In the genomic region with DNA sequence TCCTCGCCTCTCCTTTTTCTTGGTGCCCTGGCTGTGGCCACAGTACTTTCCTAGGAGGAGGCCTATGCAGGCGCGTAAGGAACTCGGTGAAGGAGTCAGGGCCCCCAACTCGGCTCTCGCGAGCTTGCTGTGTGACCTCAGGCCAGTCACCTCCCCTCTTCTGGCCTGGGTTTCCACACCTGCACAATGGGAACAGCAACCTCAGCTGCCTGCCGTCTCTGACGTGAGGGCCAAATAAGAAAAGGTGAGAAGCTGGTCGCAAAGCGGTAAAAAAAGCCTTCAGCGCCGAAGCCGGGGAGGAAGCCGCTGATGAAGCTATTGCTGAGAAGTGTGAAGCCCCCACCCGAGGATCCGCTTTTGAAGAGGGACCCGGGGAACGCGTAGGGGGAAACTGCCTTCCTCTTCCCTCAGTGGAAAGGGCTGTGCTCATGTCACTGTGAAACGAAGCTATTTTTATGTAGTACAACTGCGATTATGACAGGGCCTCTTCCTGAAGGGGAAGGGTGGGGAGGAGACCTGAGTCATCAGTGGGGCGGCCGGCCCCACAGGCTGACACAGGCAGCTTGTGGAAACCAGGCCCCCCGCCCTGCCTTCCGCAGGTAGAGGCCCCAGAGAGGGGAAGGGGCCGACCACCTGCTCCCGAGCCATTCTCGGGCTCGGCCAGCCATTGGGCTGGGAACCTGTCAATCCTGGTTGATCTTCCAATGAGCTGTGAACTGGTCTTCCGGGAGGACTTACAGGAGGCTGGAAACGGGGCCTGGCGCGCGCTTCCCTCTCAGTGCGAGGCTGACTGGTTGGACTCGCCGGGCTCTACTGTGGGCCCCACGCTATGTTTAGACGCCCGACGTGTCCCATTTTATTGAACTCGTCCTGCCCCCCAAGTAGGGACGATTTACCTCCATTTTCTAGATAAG, we compare ENCODE assay signal across 7 cellular contexts. TPM values are rescaled to one million over a fixed set of nuclear protein-coding genes. Genes with fewer than 3 reads are reported as not detected.
DNase-seq lines count a peak whose midpoint lies in the region; ATAC-seq and TF ChIP-seq lines count a peak whose summit lies in the region.

No MANE protein-coding gene starts in this region.

- no peak overlapping the region for H3K27ac ChIP-seq in PC-3 (ENCODE audit: low read length)

- peak overlapping the region; percentile 60 for H2AFZ ChIP-seq in PC-3 (ENCODE audit: low read length)

- H4K20me1 ChIP-seq in PC-3 (ENCODE audit: low read length) = no peaks in the 10 kb centered on the region

- TF ChIP-seq CTCF in PC-3 (conservative IDR thresholded peaks at IDR 0.05; ENCODE audit: low read depth, low read length) (no peak), fibroblast of villous mesenchyme (IDR thresholded peaks at IDR 0.05; ENCODE audit: insufficient read depth, low read depth, low read length) (no peak), nephron (IDR thresholded peaks at IDR 0.05; ENCODE audit: unreplicated experiment in 3 of 3) (no peak)

- H3K79me2 ChIP-seq in PC-3 (ENCODE audit: low read length) = no peaks in the 10 kb centered on the region

- H3K4me3 ChIP-seq in PC-3 (ENCODE audit: low read length) (no peak overlapping the region), fibroblast of villous mesenchyme (ENCODE audit: low read depth, low read length) (no peak overlapping the region)

- H3K27me3 ChIP-seq in PC-3 (ENCODE audit: low read length) = no peaks in the 10 kb centered on the region

- no peaks in the 10 kb centered on the region for H3K9me3 Mint-ChIP-seq in nephron

- no TSS peak for BruUV-seq in PC-3 (replicated peaks; lab: Mats Ljungman, UMichigan)

- peaks cover 16% of the 10 kb centered on the region for H3K4me1 ChIP-seq in PC-3 (ENCODE audit: insufficient read depth, low read length)

- H3K4me2 ChIP-seq in PC-3 (ENCODE audit: low read length) = no peak overlapping the region

- H3K36me3 Mint-ChIP-seq in nephron (ENCODE audit: low read depth) = no peaks in the 10 kb centered on the region

- no peaks in the 10 kb centered on the region for H3K27me3 Mint-ChIP-seq in nephron (ENCODE audit: low read depth)

- peaks cover 48% of the 10 kb centered on the region for H3K4me1 Mint-ChIP-seq in nephron

- intact Hi-C loops in PC-3 (cut with micrococcal nuclease) = no loop called here

- DNase-seq in PC-3 (peak; percentile 40), fibroblast of villous mesenchyme (ENCODE audit: low read depth) (peak; percentile 93)
- peak; percentile 95 for DNase-seq in activated T-helper 9 cell treated with anti-CD3 and anti-CD28 coated beads, Interleukin-2, amount 50 U/mL, for 16 hours (ENCODE audit: low read depth)
- peak; percentile 90 to 94 (median 92) for DNase-seq in stimulated activated naive CD4-positive, alpha-beta T cell (lab: John Stamatoyannopoulos, UW)

- peak overlapping the region; percentile 96 to 98 (median 97) for H3K27ac Mint-ChIP-seq in nephron

- no peaks in the 10 kb centered on the region for H3F3A ChIP-seq in PC-3 (ENCODE audit: low read length, unreplicated experiment)

- H3K36me3 ChIP-seq in PC-3 (ENCODE audit: low read depth, low read length) = no peaks in the 10 kb centered on the region

- POLR2A ChIA-PET in PC-3 (lab: Charles Lee; ENCODE audit: unreplicated experiment) = interaction anchor here (0.6 to 0.7 kb wide), 3 partner anchors 60 to 302 kb away, joined by 5 read pairs; no protein-coding TSS in a partner anchor

- H3K9me2 ChIP-seq in PC-3 (replicated peaks; ENCODE audit: low read length) = no peaks in the 10 kb centered on the region

- H3K4me3 Mint-ChIP-seq in nephron = peak overlapping the region; percentile 83 to 87 (median 84)

- ATAC-seq in GM18870 (IDR thresholded peaks at IDR 0.05; ENCODE audit: unreplicated experiment) (peak; percentile 59), HG03066 (IDR thresholded peaks at IDR 0.05; ENCODE audit: low read depth, unreplicated experiment) (peak; percentile 50), PC-3 (peak; percentile 43)

- no peaks in the 10 kb centered on the region for H3K9me3 ChIP-seq in PC-3 (ENCODE audit: low read length)

- CTCF ChIA-PET in PC-3 (lab: Charles Lee) = no interaction called here

- H3K9ac ChIP-seq in PC-3 (ENCODE audit: low read length) = no peak overlapping the region

RNA-seq across cellular contexts. Expression of a gene that starts 18.0 kb away (rescaled TPM):
- total RNA-seq in PC-3 (2014; rRNA removed) = 5.8 and 8.9 TPM in 2 replicates
- total RNA-seq in fibroblast of villous mesenchyme = 3.9 and 7.1 TPM in 2 replicates

RNA-seq across cellular contexts. Expression of a gene that starts 52.0 kb away (rescaled TPM):
- total RNA-seq in PC-3 (2014; rRNA removed) (3.7 and 4.3 TPM in 2 replicates), fibroblast of villous mesenchyme (30.9 and 48.8 TPM in 2 replicates)

Comparison
In these comparisons a context has a peak if more than half of its experiments do, and no peak if none do; other contexts are left out.
1. DNase-seq: peak in every context shown above with its lines; median percentile 95 in activated T-helper 9 cell treated with anti-CD3 and anti-CD28 coated beads, Interleukin-2, amount 50 U/mL, for 16 hours; 93 in fibroblast of villous mesenchyme; 92 in stimulated activated naive CD4-positive, alpha-beta T cell; 40 in PC-3.